In the genomic region with DNA sequence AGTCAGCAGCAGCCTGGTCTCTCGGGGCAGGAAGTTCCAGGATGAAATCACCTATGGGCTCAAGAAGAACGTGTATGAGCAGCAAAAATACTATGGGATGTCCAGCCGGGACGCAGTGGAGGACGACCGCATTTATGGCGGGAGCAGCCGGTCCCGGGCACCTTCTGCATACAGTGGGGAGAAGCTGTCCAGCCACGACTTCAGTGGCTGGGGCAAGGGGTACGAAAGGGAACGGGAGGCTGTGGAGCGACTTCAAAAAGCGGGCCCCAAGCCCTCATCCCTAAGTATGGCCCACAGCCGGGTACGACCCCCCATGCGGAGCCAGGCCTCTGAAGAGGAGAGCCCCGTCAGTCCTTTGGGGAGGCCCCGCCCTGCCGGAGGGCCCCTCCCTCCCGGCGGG, we compare ENCODE assay signal across 7 cellular contexts.
"Had no signal": no experiment of that assay in that cellular context is flagged by ENCODE, and none has a peak within 500 bp of the region (broad histone marks: within the 10 kb centered on the region; RNA-seq: fewer than 3 reads in every experiment).

No MANE protein-coding gene starts in this region.

- H3K4me3 ChIP-seq: GM23338, HAP-1 had no signal

- H3K4me2 ChIP-seq: GM23338, KMS-11 had no signal

- H3K27ac ChIP-seq: KMS-11 had no signal

- H3K4me1 ChIP-seq: HAP-1 had no signal

- DNase-seq: HFFc6, IMR-90, KBM-7 had no signal

- H2AFZ ChIP-seq: GM23338 had no signal

- H3K9me3 ChIP-seq: HAP-1 had no signal

- H3K9ac ChIP-seq: KMS-11 had no signal

- ATAC-seq: HCT116 had no signal

- H3K36me3 ChIP-seq: HAP-1 had no signal
